15 cellular contexts compared by ENCODE assay signal in the genomic region with DNA sequence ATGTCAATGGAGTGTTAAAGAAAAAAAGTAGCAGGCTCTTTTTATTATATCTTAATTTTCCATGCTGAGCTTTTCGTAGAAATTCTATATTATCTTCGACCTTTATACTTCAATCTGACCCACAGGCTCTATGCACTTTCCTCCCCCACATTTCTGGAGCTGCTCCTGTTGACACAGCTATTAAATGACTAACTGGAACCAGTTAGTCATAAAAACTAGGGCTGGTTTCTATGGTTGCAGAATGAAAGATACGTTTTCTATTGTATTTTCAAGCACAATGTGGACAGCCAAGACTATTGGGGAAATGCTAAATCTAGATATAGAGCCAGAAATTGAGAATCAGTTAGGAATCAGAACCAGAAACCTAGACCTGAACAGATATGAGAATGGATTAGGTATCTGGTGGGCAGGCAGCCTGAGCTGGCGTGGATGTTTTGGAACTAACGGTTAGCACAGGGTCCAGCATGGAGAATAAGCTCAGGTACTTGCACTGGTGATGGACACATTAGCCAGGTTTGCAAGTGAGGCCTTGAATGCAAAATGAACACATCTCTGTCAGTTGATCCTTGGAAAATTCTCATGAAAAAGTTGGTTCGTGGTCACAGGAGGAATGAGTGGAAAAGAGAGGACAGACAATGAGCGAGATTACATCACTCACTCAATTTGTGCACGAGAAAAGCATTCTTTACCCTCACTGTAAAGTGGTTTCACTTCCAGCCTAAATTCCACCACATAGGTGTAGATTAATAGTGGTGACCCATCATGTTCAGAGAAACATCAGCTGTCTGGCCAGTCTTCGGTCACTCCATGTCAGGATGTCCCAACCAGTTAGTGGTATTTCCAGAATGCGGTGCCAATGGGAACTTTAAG.
DNase-seq lines count a peak whose midpoint lies in the region; ATAC-seq, FAIRE-seq and TF ChIP-seq lines count a peak whose summit lies in the region.
"Had no signal": no experiment of that assay in that cellular context is flagged by ENCODE, and none has a peak within 500 bp of the region (broad histone marks: within the 10 kb centered on the region; RNA-seq: fewer than 3 reads in every experiment).

No MANE protein-coding gene starts in this region.

- WGBS in hepatocyte (ENCODE audit: low lambda C conversion rate, missing lambda C conversion rate), result 82% methylated on average over 10 of the region's 10 CpGs

- H3K4me1 ChIP-seq in RWPE2 (ENCODE audit: insufficient read depth, poor library complexity, severe bottlenecking), result peaks cover 8% of the 10 kb centered on the region
- peaks cover 8% of the 10 kb centered on the region for H3K4me1 ChIP-seq in hepatocyte (ENCODE audit: insufficient read depth)

- in situ Hi-C loops in ACHN (cut with HindIII; ENCODE audit: low pct_ligation_motif_present, low pct_unique_long_range_greater_than_20kb, low sequenced_read_pairs), result no loop called here

- H3K79me2 ChIP-seq in hepatocyte, result no peaks in the 10 kb centered on the region

- no peak overlapping the region for H2AFZ ChIP-seq in hepatocyte

- peak overlapping the region; percentile 56 for H3K4me2 ChIP-seq in hepatocyte

- H3K9me2 ChIP-seq in hepatocyte (replicated peaks; ENCODE audit: insufficient read depth), result no peaks in the 10 kb centered on the region

- FAIRE-seq in H54 (lab: Jason Lieb, UNC), result peak; percentile 69
- FAIRE-seq: G401.6 had no signal

- no peaks in the 10 kb centered on the region for H3K36me3 ChIP-seq in RWPE2 (ENCODE audit: low read depth)
- H3K36me3 ChIP-seq in hepatocyte (replicated peaks; ENCODE audit: insufficient read depth, low read depth), result no peaks in the 10 kb centered on the region

- H3K4me3 ChIP-seq in RWPE2 (ENCODE audit: severe bottlenecking), result no peak overlapping the region
- no peak overlapping the region for H3K4me3 ChIP-seq in hepatocyte
- H3K4me3 ChIP-seq: coronary artery had no signal

- DNase-seq in ACHN (peak; percentile 23), H54 (ENCODE audit: insufficient read length, low spot score) (peak; percentile 7), RWPE2 (ENCODE audit: low spot score) (no peak), hepatocyte (ENCODE audit: low spot score) (peak; percentile 61), HuH-7 (ENCODE audit: low spot score) (no peak), foreskin melanocyte (no peak)
- DNase-seq: activated CD8-positive, alpha-beta memory T cell treated with anti-CD3 and anti-CD28 coated beads for 24 hours; immature natural killer cell; NCI-H1930; stimulated activated naive CD4-positive, alpha-beta T cell treated with Interleukin-2 at 50 U/mL for 16 hours had no signal

- H3K27me3 ChIP-seq in RWPE2 (ENCODE audit: insufficient read depth, poor library complexity, severe bottlenecking), result no peaks in the 10 kb centered on the region
- H3K27me3 ChIP-seq in hepatocyte, result no peaks in the 10 kb centered on the region

- no peaks in the 10 kb centered on the region for H4K20me1 ChIP-seq in hepatocyte (ENCODE audit: insufficient read depth, poor library complexity, severe bottlenecking)

- ATAC-seq in RWPE2 (ENCODE audit: low read depth), result peak; percentile 76; the same call in 2 of the 3 replicates
- no peak for ATAC-seq in GM21737 (IDR thresholded peaks at IDR 0.05; ENCODE audit: unreplicated experiment)
- ATAC-seq in HG02970 (IDR thresholded peaks at IDR 0.05; ENCODE audit: low FRiP score, unreplicated experiment), result no peak
- ATAC-seq: Right ventricle myocardium inferior had no signal

- no peak for TF ChIP-seq CTCF in RWPE2 (IDR thresholded peaks at IDR 0.05; ENCODE audit: poor library complexity, severe bottlenecking)
- TF ChIP-seq CTCF in hepatocyte (IDR thresholded peaks at IDR 0.05; ENCODE audit: poor library complexity), result no peak

- TF ChIP-seq POLR2A in H54 (IDR thresholded peaks at IDR 0.05; ENCODE audit: low read depth, low read length), result no peak

- H3K27ac ChIP-seq in RWPE2 (ENCODE audit: poor library complexity, severe bottlenecking) (no peak overlapping the region), hepatocyte (peak overlapping the region; percentile 82)
- H3K27ac ChIP-seq: coronary artery had no signal

- H3K9me3 ChIP-seq in RWPE2 (ENCODE audit: severe bottlenecking) (no peaks in the 10 kb centered on the region), hepatocyte (ENCODE audit: low read depth) (no peaks in the 10 kb centered on the region)

Comparison
In these comparisons a context has a peak if more than half of its experiments do, and no peak if none do; other contexts are left out.
1. DNase-seq: peak in ACHN (single experiment), H54 (single experiment) and hepatocyte (single experiment); none in RWPE2 (single experiment), HuH-7 (single experiment) and foreskin melanocyte (single experiment).